ENCODE assay signal across 33 cellular contexts in genomic region chr5:115345344-115345743, GRCh38.
"Had no signal": no experiment of that assay in that cellular context is flagged by ENCODE, and none has a peak within 500 bp of the region (broad histone marks: within the 10 kb centered on the region; RNA-seq: fewer than 3 reads in every experiment).

No MANE protein-coding gene starts in this region.

- H3K9me3 ChIP-seq: adrenal gland, body of pancreas, breast epithelium had no signal

- H3K4me1 ChIP-seq: breast epithelium had no signal

- DNase-seq: activated B cell treated with CpG ODN at 0.5 μM for 24 hours; activated CD4-positive, alpha-beta memory T cell treated with anti-CD3 and anti-CD28 coated beads for 36 hours; activated CD4-positive, alpha-beta T cell treated with anti-CD3 and anti-CD28 coated beads for 4 hours; activated CD4-positive, alpha-beta T cell treated with anti-CD3 and anti-CD28 coated beads, Interleukin-2, amount 10 ng/mL, durations not matched to agents 24 days and 14 days; activated CD4-positive, alpha-beta T cell treated with anti-CD3 and anti-CD28 coated beads, Interleukin-2, amount 50 U/mL, for 1 hour; activated CD4-positive, alpha-beta T cell treated with anti-CD3 and anti-CD28 coated beads, Interleukin-2, amount 50 U/mL, for 4 hours; activated CD4-positive, CD25-positive, alpha-beta regulatory T cell treated with anti-CD3 and anti-CD28 coated beads, Interleukin-2, amount 50 U/mL, for 72 hours; activated CD8-positive, alpha-beta memory T cell treated with anti-CD3 and anti-CD28 coated beads, Interleukin-2, amount 50 U/mL, for 4 hours; activated CD8-positive, alpha-beta T cell treated with anti-CD3 and anti-CD28 coated beads for 36 hours; activated effector memory CD4-positive, alpha-beta T cell treated with anti-CD3 and anti-CD28 coated beads, Interleukin-2, amount 50 U/mL, for 16 hours; activated gamma-delta T cell treated with Interleukin-2 at 50 U/mL for 16 hours; activated naive CD4-positive, alpha-beta T cell; activated naive CD4-positive, alpha-beta T cell treated with anti-CD3 and anti-CD28 coated beads for 36 hours; activated naive CD4-positive, alpha-beta T cell treated with anti-CD3 and anti-CD28 coated beads, Interleukin-2, amount 50 U/mL, for 16 hours; activated naive CD8-positive, alpha-beta T cell treated with anti-CD3 and anti-CD28 coated beads for 36 hours; activated T-cell treated with anti-CD3 and anti-CD28 coated beads for 4 hours; activated T-cell treated with anti-CD3 and anti-CD28 coated beads, Interleukin-2, amount 50 U/mL, for 1 hour; activated T-cell treated with anti-CD3 and anti-CD28 coated beads, Interleukin-2, amount 50 U/mL, for 4 hours; activated T-cell treated with anti-CD3 and anti-CD28 coated beads, Interleukin-2, amount 50 U/mL, for 72 hours; adrenal gland; amniotic stem cell; aorta; body of pancreas; brain microvascular endothelial cell; central memory CD4-positive, alpha-beta T cell; T-helper 2 cell; T-helper 9 cell had no signal

- FAIRE-seq: colon, TTC549 had no signal

- H3K36me3 ChIP-seq: adrenal gland, brain microvascular endothelial cell, breast epithelium had no signal

- H3K27ac ChIP-seq: adrenal gland, body of pancreas, brain microvascular endothelial cell, breast epithelium, VCaP had no signal

- ATAC-seq: activated CD8-positive, alpha-beta T cell treated with anti-CD3 and anti-CD28 coated beads for 36 hours; activated naive CD4-positive, alpha-beta T cell treated with anti-CD3 and anti-CD28 coated beads, Interleukin-2, amount 50 U/mL, for 72 hours; activated T-cell treated with anti-CD3 and anti-CD28 coated beads, Interleukin-2, amount 50 U/mL, for 4 hours; activated T-cell treated with anti-CD3 and anti-CD28 coated beads, Interleukin-2, amount 50 U/mL, for 72 hours; activated T-helper 17 cell treated with anti-CD3 and anti-CD28 coated beads, Interleukin-2, amount 50 U/mL, for 72 hours; body of pancreas had no signal

- H3K4me3 ChIP-seq: adrenal gland, body of pancreas, breast epithelium had no signal

- H3K27me3 ChIP-seq: adrenal gland, body of pancreas, brain microvascular endothelial cell, breast epithelium had no signal
